Comparison of ENCODE assay signal across 8 cellular contexts in the genomic region with DNA sequence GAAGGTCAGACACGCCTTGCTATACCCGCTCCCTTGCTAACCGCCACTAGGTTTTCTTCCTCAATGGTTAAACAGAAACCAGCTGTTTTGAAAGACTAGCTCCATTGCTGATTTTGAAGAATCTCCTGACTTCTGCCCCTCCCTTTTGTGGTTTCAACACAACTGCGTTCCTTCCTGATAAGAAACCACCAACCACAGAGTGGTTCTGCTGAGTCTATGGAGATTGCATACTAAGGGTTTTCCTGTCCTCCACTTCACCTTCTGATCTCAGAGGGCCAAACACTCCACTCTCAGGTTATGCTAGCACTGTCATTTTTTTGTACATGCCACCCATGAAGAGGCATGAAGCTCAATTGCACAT.
DNase-seq lines count a peak whose midpoint lies in the region; ATAC-seq and TF ChIP-seq lines count a peak whose summit lies in the region.

No MANE protein-coding gene starts in this region.

- H4K8ac ChIP-seq in mesenchymal stem cell (ENCODE audit: low read length), result no peak overlapping the region

- POLR2A ChIA-PET in activated CD8-positive, alpha-beta T cell treated with anti-CD3 and anti-CD28 coated beads for 36 hours (lab: Charles Lee), result interaction anchor here (1.2 kb wide), 1 partner anchor 21 kb away, joined by 4 read pairs; no protein-coding TSS in a partner anchor

- CTCF ChIA-PET in activated CD8-positive, alpha-beta T cell treated with anti-CD3 and anti-CD28 coated beads for 36 hours (lab: Charles Lee), result interaction anchor here (0.8 to 1.7 kb wide), 4 partner anchors 19 to 94 kb away, joined by 3 to 8 read pairs (median 5); no protein-coding TSS in a partner anchor

- no peaks in the 10 kb centered on the region for H3K9me3 Mint-ChIP-seq in activated CD8-positive, alpha-beta T cell treated with anti-CD3 and anti-CD28 coated beads for 36 hours

- no peak overlapping the region for H3K27ac Mint-ChIP-seq in activated CD8-positive, alpha-beta T cell treated with anti-CD3 and anti-CD28 coated beads for 36 hours

- H4K91ac ChIP-seq in mesenchymal stem cell (ENCODE audit: low read length), result no peak overlapping the region

- peaks cover 3% of the 10 kb centered on the region for H3K9me3 ChIP-seq in mesenchymal stem cell (ENCODE audit: control insufficient read depth, low read length)

- H3K18ac ChIP-seq in mesenchymal stem cell (ENCODE audit: low read depth in 1 of 2, low read length in 2 of 2), result no peak overlapping the region

- no peak overlapping the region for H3K14ac ChIP-seq in mesenchymal stem cell (ENCODE audit: low read length in 2 of 2)

- peak; percentile 99 for DNase-seq in GF-D8 (lab: John Stamatoyannopoulos, UW)
- peak in 71 of 76 experiments; percentile 14 to 96 (median 65) for DNase-seq in HUDEP-2 (lab: John Stamatoyannopoulos, UW; ENCODE audit: unreplicated experiment in 76 of 76)
- peak; percentile 68 for DNase-seq in activated CD8-positive, alpha-beta T cell treated with anti-CD3 and anti-CD28 coated beads for 36 hours
- DNase-seq in mesenchymal stem cell, result peak; percentile 45
- no peak for DNase-seq in NCI-H1105 (lab: John Stamatoyannopoulos, UW)
- no peak for DNase-seq in nucleus accumbens (lab: John Stamatoyannopoulos, UW)
- DNase-seq in hepatic stellate cell (ENCODE audit: low spot score), result no peak

- no peaks in the 10 kb centered on the region for H3K27me3 ChIP-seq in mesenchymal stem cell (ENCODE audit: control insufficient read depth in 1 of 2, insufficient read depth in 1 of 2, low read length in 2 of 2)

- no peak overlapping the region for H2BK5ac ChIP-seq in mesenchymal stem cell (ENCODE audit: low read depth, low read length, poor library complexity, severe bottlenecking)

- H3K4me2 ChIP-seq in mesenchymal stem cell (ENCODE audit: low read length, poor library complexity, severe bottlenecking), result no peak overlapping the region

- ATAC-seq in GM21390 (IDR thresholded peaks at IDR 0.05; ENCODE audit: unreplicated experiment), result peak; percentile 93
- peak; percentile 87 for ATAC-seq in activated CD8-positive, alpha-beta T cell treated with anti-CD3 and anti-CD28 coated beads for 36 hours

- no peaks in the 10 kb centered on the region for H3K79me1 ChIP-seq in mesenchymal stem cell (replicated peaks; ENCODE audit: low read length, poor library complexity, severe bottlenecking)

- no peak overlapping the region for H3K9ac ChIP-seq in mesenchymal stem cell (ENCODE audit: low read length)

- no peak overlapping the region for H2AK5ac ChIP-seq in mesenchymal stem cell (ENCODE audit: low read length, severe bottlenecking)

- no peaks in the 10 kb centered on the region for H3K36me3 ChIP-seq in mesenchymal stem cell (ENCODE audit: control insufficient read depth in 1 of 2, insufficient read depth in 2 of 2, low read depth in 1 of 2, low read length in 2 of 2)

- H3K4me3 Mint-ChIP-seq in activated CD8-positive, alpha-beta T cell treated with anti-CD3 and anti-CD28 coated beads for 36 hours, result no peak overlapping the region

- peaks cover 20% of the 10 kb centered on the region for H3K4me1 Mint-ChIP-seq in activated CD8-positive, alpha-beta T cell treated with anti-CD3 and anti-CD28 coated beads for 36 hours (ENCODE audit: low read depth)

- H3K36me3 Mint-ChIP-seq in activated CD8-positive, alpha-beta T cell treated with anti-CD3 and anti-CD28 coated beads for 36 hours (ENCODE audit: low read depth), result no peaks in the 10 kb centered on the region

- peaks cover 63% of the 10 kb centered on the region for H3K27me3 Mint-ChIP-seq in activated CD8-positive, alpha-beta T cell treated with anti-CD3 and anti-CD28 coated beads for 36 hours

- no peak overlapping the region for H3K27ac ChIP-seq in mesenchymal stem cell (ENCODE audit: low read length, poor library complexity, severe bottlenecking)

- 79% methylated on average over 4 of the region's 4 CpGs for WGBS in mesenchymal stem cell

- H3K23ac ChIP-seq in mesenchymal stem cell (ENCODE audit: low read length in 2 of 2), result no peak overlapping the region

- intact Hi-C loops in activated CD8-positive, alpha-beta T cell treated with anti-CD3 and anti-CD28 coated beads for 36 hours (cut with micrococcal nuclease), result no loop called here

- H3K4ac ChIP-seq in mesenchymal stem cell (ENCODE audit: low read depth in 1 of 2, low read length in 2 of 2), result no peak overlapping the region

- no peak for TF ChIP-seq CTCF in activated CD8-positive, alpha-beta T cell treated with anti-CD3 and anti-CD28 coated beads for 36 hours (IDR thresholded peaks at IDR 0.05)

- no peak overlapping the region for H2BK120ac ChIP-seq in mesenchymal stem cell (ENCODE audit: low read depth, low read length)

- H2BK15ac ChIP-seq in mesenchymal stem cell (ENCODE audit: low read depth, poor library complexity, severe bottlenecking), result no peak overlapping the region

- H2BK12ac ChIP-seq in mesenchymal stem cell (ENCODE audit: low read length in 2 of 2), result no peak overlapping the region

- peaks cover 3% of the 10 kb centered on the region for H3K4me1 ChIP-seq in mesenchymal stem cell (ENCODE audit: control insufficient read depth, insufficient read depth, low read depth, low read length)

- no peak overlapping the region for H2AFZ ChIP-seq in mesenchymal stem cell (ENCODE audit: low read depth, low read length)

- H3K4me3 ChIP-seq in mesenchymal stem cell (ENCODE audit: insufficient read depth in 1 of 2, low read depth in 1 of 2, low read length in 2 of 2), result no peak overlapping the region

Comparison
In these comparisons a context has a peak if more than half of its experiments do, and no peak if none do; other contexts are left out.
1. DNase-seq: peak in GF-D8 (single experiment), HUDEP-2 (71 of 76), activated CD8-positive, alpha-beta T cell treated with anti-CD3 and anti-CD28 coated beads for 36 hours (single experiment) and mesenchymal stem cell (single experiment); none in NCI-H1105 (single experiment), nucleus accumbens (0 of 56) and hepatic stellate cell (single experiment).